25 cellular contexts compared by ENCODE assay signal in the genomic region with DNA sequence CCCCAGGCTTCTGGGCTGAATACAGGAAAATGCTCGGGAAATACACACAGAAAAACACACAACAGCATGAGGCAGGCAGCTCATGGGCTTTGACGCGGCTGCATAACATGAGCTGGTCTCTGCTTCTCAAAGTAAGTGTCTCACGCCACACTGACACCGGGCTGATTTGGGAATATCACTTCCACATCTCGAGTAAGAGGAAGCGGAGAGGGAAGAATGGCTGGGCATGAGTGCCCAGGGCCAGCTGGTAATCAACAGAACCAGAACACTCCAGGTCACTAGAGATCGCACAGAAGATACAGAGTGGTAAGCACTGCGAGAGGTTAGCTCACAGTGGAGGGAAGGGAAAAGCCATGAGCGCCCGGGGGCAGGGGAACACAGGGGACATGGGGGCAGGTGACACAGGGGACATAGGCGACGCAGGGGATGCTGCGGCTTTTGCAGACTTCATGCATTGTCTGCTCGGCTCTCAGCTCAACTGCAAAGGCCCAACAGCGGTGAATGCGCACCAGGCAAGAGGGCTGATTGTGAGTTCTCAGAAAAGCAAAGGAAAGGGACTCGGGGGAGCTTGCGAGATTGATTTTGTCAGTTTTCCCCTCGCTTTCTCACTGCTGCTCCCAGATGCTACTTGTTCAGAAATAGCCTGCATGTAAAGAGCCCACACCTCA.
DNase-seq lines count a peak whose midpoint lies in the region; ATAC-seq and TF ChIP-seq lines count a peak whose summit lies in the region.
"Had no signal": no experiment of that assay in that cellular context is flagged by ENCODE, and none has a peak within 500 bp of the region (broad histone marks: within the 10 kb centered on the region; RNA-seq: fewer than 3 reads in every experiment).

No MANE protein-coding gene starts in this region.

- H3K27ac Mint-ChIP-seq in activated B cell treated with CpG ODN at 0.5 μM for 24 hours (peak overlapping the region; percentile 37), memory B cell (peak overlapping the region; percentile 79)
- no peak overlapping the region for H3K27ac Mint-ChIP-seq in activated CD4-positive, alpha-beta T cell treated with anti-CD3 and anti-CD28 coated beads, Interleukin-2, amount 10 ng/mL, durations not matched to agents 24 days and 14 days
- no peak overlapping the region for H3K27ac Mint-ChIP-seq in activated T-helper 2 cell treated with anti-CD3 and anti-CD28 coated beads, Interferon-gamma antibody, Interleukin-2, Interleukin-4, amounts not matched to agents 10 μg/mL and 5 μg/mL and 100 μg/mL, durations not matched to agents 14 hours and 24 hours and 36 hours
- H3K27ac Mint-ChIP-seq: activated CD4-positive, alpha-beta memory T cell treated with anti-CD3 and anti-CD28 coated beads for 36 hours had no signal

- POLR2A ChIA-PET in activated B cell treated with CpG ODN at 0.5 μM for 24 hours (lab: Charles Lee): interaction anchor here (0.6 to 0.9 kb wide), 2 partner anchors 63 to 69 kb away, joined by 3 read pairs; no protein-coding TSS in a partner anchor

- H3K4me3 ChIP-seq in heart left ventricle (no peak overlapping the region), upper lobe of right lung (no peak overlapping the region), transverse colon (no peak overlapping the region)
- H3K4me3 ChIP-seq: A549, BLaER1, PC-9, psoas muscle, SJSA1, thyroid gland had no signal

- H3K36me3 ChIP-seq in heart left ventricle: no peaks in the 10 kb centered on the region
- H3K36me3 ChIP-seq in upper lobe of right lung: no peaks in the 10 kb centered on the region
- no peaks in the 10 kb centered on the region for H3K36me3 ChIP-seq in transverse colon
- H3K36me3 ChIP-seq: BLaER1, SJSA1, thyroid gland had no signal

- no peak overlapping the region for H3K4me3 Mint-ChIP-seq in activated B cell treated with CpG ODN at 0.5 μM for 24 hours
- no peak overlapping the region for H3K4me3 Mint-ChIP-seq in memory B cell
- H3K4me3 Mint-ChIP-seq in activated CD4-positive, alpha-beta T cell treated with anti-CD3 and anti-CD28 coated beads, Interleukin-2, amount 10 ng/mL, durations not matched to agents 24 days and 14 days: no peak overlapping the region
- H3K4me3 Mint-ChIP-seq in activated T-helper 2 cell treated with anti-CD3 and anti-CD28 coated beads, Interferon-gamma antibody, Interleukin-2, Interleukin-4, amounts not matched to agents 10 μg/mL and 5 μg/mL and 100 μg/mL, durations not matched to agents 14 hours and 24 hours and 36 hours (ENCODE audit: low read depth): no peak overlapping the region
- H3K4me3 Mint-ChIP-seq: activated CD4-positive, alpha-beta memory T cell treated with anti-CD3 and anti-CD28 coated beads for 36 hours; neural crest cell had no signal

- H3K9me3 ChIP-seq in heart left ventricle: no peaks in the 10 kb centered on the region
- H3K9me3 ChIP-seq in upper lobe of right lung: no peaks in the 10 kb centered on the region
- H3K9me3 ChIP-seq in transverse colon: no peaks in the 10 kb centered on the region
- H3K9me3 ChIP-seq: A549, BLaER1, psoas muscle, SJSA1, thyroid gland had no signal

- WGBS in heart left ventricle, 4 donors: 84 to 89% (median 88%) methylated on average over 20 of the region's 20 CpGs
- 86 to 96% methylated on average over 15 to 20 of the region's 20 CpGs for WGBS in transverse colon (ENCODE audit: low coverage in 1 of 2), 2 donors

- ATAC-seq in Right ventricle myocardium inferior (peak; percentile 14), heart left ventricle (no peak), activated B cell treated with CpG ODN at 0.5 μM for 24 hours (ENCODE audit: low read depth) (no peak), memory B cell (ENCODE audit: low read depth) (no peak), upper lobe of right lung (peak; percentile 50)
- ATAC-seq: A549, left lobe of liver, psoas muscle had no signal

- peak overlapping the region in 1 of 12 donors; percentile 73 for H3K27ac ChIP-seq in heart left ventricle
- H3K27ac ChIP-seq in upper lobe of right lung: no peak overlapping the region
- H3K27ac ChIP-seq in transverse colon: no peak overlapping the region
- H3K27ac ChIP-seq: A549, BLaER1, PC-9, psoas muscle, SJSA1, thyroid gland had no signal

- CTCF ChIA-PET in activated B cell treated with CpG ODN at 0.5 μM for 24 hours (lab: Charles Lee): interaction anchor here (1.2 to 1.7 kb wide), 3 partner anchors 8 to 221 kb away, joined by 5 to 6 read pairs (median 5); no protein-coding TSS in a partner anchor

- intact Hi-C loops in Right ventricle myocardium inferior (cut with DNase I): no loop called here
- intact Hi-C loops in heart left ventricle (cut with DNase I): no loop called here
- intact Hi-C loops in activated B cell treated with CpG ODN at 0.5 μM for 24 hours (cut with micrococcal nuclease): no loop called here
- intact Hi-C loops in upper lobe of right lung (cut with DNase I): no loop called here
- intact Hi-C loops in activated CD4-positive, alpha-beta T cell treated with anti-CD3 and anti-CD28 coated beads, Interleukin-2, amount 10 ng/mL, durations not matched to agents 24 days and 14 days (cut with micrococcal nuclease): no loop called here
- intact Hi-C loops in transverse colon (cut with DNase I; ENCODE audit: low total_unique reads): no loop called here
- intact Hi-C loops in activated T-helper 2 cell treated with anti-CD3 and anti-CD28 coated beads, Interferon-gamma antibody, Interleukin-2, Interleukin-4, amounts not matched to agents 10 μg/mL and 5 μg/mL and 100 μg/mL, durations not matched to agents 14 hours and 24 hours and 36 hours (cut with micrococcal nuclease): no loop called here

- H3K27me3 ChIP-seq in heart left ventricle (no peaks in the 10 kb centered on the region), upper lobe of right lung (no peaks in the 10 kb centered on the region), transverse colon (no peaks in the 10 kb centered on the region)
- H3K27me3 ChIP-seq: BLaER1, thyroid gland had no signal

- no peak for TF ChIP-seq POLR2A in heart left ventricle (IDR thresholded peaks at IDR 0.05)
- no peak for TF ChIP-seq POLR2A in transverse colon (IDR thresholded peaks at IDR 0.05)

- DNase-seq in Right ventricle myocardium inferior (ENCODE audit: missing footprints) (no peak), heart left ventricle (no peak), activated B cell treated with CpG ODN at 0.5 μM for 24 hours (no peak), memory B cell (ENCODE audit: low spot score in 2 of 2) (no peak), upper lobe of right lung (no peak), transverse colon (no peak)
- DNase-seq in activated CD4-positive, alpha-beta T cell treated with anti-CD3 and anti-CD28 coated beads, Interleukin-2, amount 10 ng/mL, durations not matched to agents 24 days and 14 days: no peak
- DNase-seq in activated T-helper 2 cell treated with anti-CD3 and anti-CD28 coated beads, Interferon-gamma antibody, Interleukin-2, Interleukin-4, amounts not matched to agents 10 μg/mL and 5 μg/mL and 100 μg/mL, durations not matched to agents 14 hours and 24 hours and 36 hours (ENCODE audit: low spot score): no peak
- DNase-seq: activated CD4-positive, alpha-beta memory T cell treated with anti-CD3 and anti-CD28 coated beads for 36 hours; activated CD4-positive, CD25-positive, alpha-beta regulatory T cell; activated naive CD4-positive, alpha-beta T cell; activated T-cell treated with anti-CD3 and anti-CD28 coated beads, Interleukin-2, amount 50 U/mL, for 1 hour; cortex of kidney; GOT3; NCI-H1105 treated with DMSO at 0.1 percent for 48 hours; NCI-H2081; NCI-H446 treated with DMSO at 0.1 percent for 48 hours; PC-9; psoas muscle; thyroid gland had no signal

- no peaks in the 10 kb centered on the region for H3K9me3 Mint-ChIP-seq in activated B cell treated with CpG ODN at 0.5 μM for 24 hours
- H3K9me3 Mint-ChIP-seq in memory B cell: no peaks in the 10 kb centered on the region
- H3K9me3 Mint-ChIP-seq in activated CD4-positive, alpha-beta T cell treated with anti-CD3 and anti-CD28 coated beads, Interleukin-2, amount 10 ng/mL, durations not matched to agents 24 days and 14 days: no peaks in the 10 kb centered on the region
- no peaks in the 10 kb centered on the region for H3K9me3 Mint-ChIP-seq in activated T-helper 2 cell treated with anti-CD3 and anti-CD28 coated beads, Interferon-gamma antibody, Interleukin-2, Interleukin-4, amounts not matched to agents 10 μg/mL and 5 μg/mL and 100 μg/mL, durations not matched to agents 14 hours and 24 hours and 36 hours
- H3K9me3 Mint-ChIP-seq: activated CD4-positive, alpha-beta memory T cell treated with anti-CD3 and anti-CD28 coated beads for 36 hours; neural crest cell had no signal

- H3K27me3 Mint-ChIP-seq in activated B cell treated with CpG ODN at 0.5 μM for 24 hours (no peaks in the 10 kb centered on the region), memory B cell (peaks cover 3% of the 10 kb centered on the region)
- peaks cover 17% of the 10 kb centered on the region for H3K27me3 Mint-ChIP-seq in activated CD4-positive, alpha-beta T cell treated with anti-CD3 and anti-CD28 coated beads, Interleukin-2, amount 10 ng/mL, durations not matched to agents 24 days and 14 days
- H3K27me3 Mint-ChIP-seq in activated T-helper 2 cell treated with anti-CD3 and anti-CD28 coated beads, Interferon-gamma antibody, Interleukin-2, Interleukin-4, amounts not matched to agents 10 μg/mL and 5 μg/mL and 100 μg/mL, durations not matched to agents 14 hours and 24 hours and 36 hours (ENCODE audit: low read depth): peaks cover 6% of the 10 kb centered on the region
- H3K27me3 Mint-ChIP-seq: activated CD4-positive, alpha-beta memory T cell treated with anti-CD3 and anti-CD28 coated beads for 36 hours had no signal

- TF ChIP-seq EP300 in transverse colon (IDR thresholded peaks at IDR 0.05; ENCODE audit: low read depth): no peak

- TF ChIP-seq CTCF in heart left ventricle (IDR thresholded peaks at IDR 0.05): no peak
- TF ChIP-seq CTCF in activated B cell treated with CpG ODN at 0.5 μM for 24 hours (IDR thresholded peaks at IDR 0.05): no peak
- TF ChIP-seq CTCF in upper lobe of right lung (IDR thresholded peaks at IDR 0.05): no peak
- TF ChIP-seq CTCF in transverse colon (IDR thresholded peaks at IDR 0.05): no peak

- H3K4me1 Mint-ChIP-seq in activated B cell treated with CpG ODN at 0.5 μM for 24 hours (peaks cover 27% of the 10 kb centered on the region), memory B cell (peaks cover 20% of the 10 kb centered on the region)
- peaks cover 4% of the 10 kb centered on the region for H3K4me1 Mint-ChIP-seq in activated CD4-positive, alpha-beta T cell treated with anti-CD3 and anti-CD28 coated beads, Interleukin-2, amount 10 ng/mL, durations not matched to agents 24 days and 14 days
- peaks cover 7% of the 10 kb centered on the region for H3K4me1 Mint-ChIP-seq in activated T-helper 2 cell treated with anti-CD3 and anti-CD28 coated beads, Interferon-gamma antibody, Interleukin-2, Interleukin-4, amounts not matched to agents 10 μg/mL and 5 μg/mL and 100 μg/mL, durations not matched to agents 14 hours and 24 hours and 36 hours (ENCODE audit: low read depth)

- H3K36me3 Mint-ChIP-seq in activated B cell treated with CpG ODN at 0.5 μM for 24 hours (ENCODE audit: low read depth) (no peaks in the 10 kb centered on the region), memory B cell (peaks cover 2% of the 10 kb centered on the region)
- H3K36me3 Mint-ChIP-seq in activated CD4-positive, alpha-beta T cell treated with anti-CD3 and anti-CD28 coated beads, Interleukin-2, amount 10 ng/mL, durations not matched to agents 24 days and 14 days (ENCODE audit: low read depth): no peaks in the 10 kb centered on the region
- H3K36me3 Mint-ChIP-seq in activated T-helper 2 cell treated with anti-CD3 and anti-CD28 coated beads, Interferon-gamma antibody, Interleukin-2, Interleukin-4, amounts not matched to agents 10 μg/mL and 5 μg/mL and 100 μg/mL, durations not matched to agents 14 hours and 24 hours and 36 hours (ENCODE audit: low read depth): no peaks in the 10 kb centered on the region
- H3K36me3 Mint-ChIP-seq: activated CD4-positive, alpha-beta memory T cell treated with anti-CD3 and anti-CD28 coated beads for 36 hours had no signal

- in situ Hi-C loops in transverse colon (cut with MboI; ENCODE audit: low pct_ligation_motif_present in 1 of 4, low pct_unique_long_range_greater_than_20kb in 1 of 4, low sequenced_read_pairs in 3 of 4): loop anchor here (10.0 to 25.0 kb wide), 4 partner anchors 179 to 671 kb away; a partner anchor contains a TSS

- H3K4me1 ChIP-seq in heart left ventricle (peaks cover 0 to 28% (median 0%) of the 10 kb centered on the region in 12 donors), upper lobe of right lung (peaks cover 4% of the 10 kb centered on the region), transverse colon (no peaks in the 10 kb centered on the region)
- H3K4me1 ChIP-seq: A549, psoas muscle had no signal

Comparison
In these comparisons a context has a peak if more than half of its experiments do, and no peak if none do; other contexts are left out.
1. ATAC-seq: peak in Right ventricle myocardium inferior (single experiment) and upper lobe of right lung (single experiment); none in heart left ventricle (0 of 4), activated B cell treated with CpG ODN at 0.5 μM for 24 hours (single experiment) and memory B cell (single experiment).
2. H3K27ac Mint-ChIP-seq: peak in activated B cell treated with CpG ODN at 0.5 μM for 24 hours (single experiment) and memory B cell (single experiment); none in activated CD4-positive, alpha-beta T cell treated with anti-CD3 and anti-CD28 coated beads, Interleukin-2, amount 10 ng/mL, durations not matched to agents 24 days and 14 days (single experiment) and activated T-helper 2 cell treated with anti-CD3 and anti-CD28 coated beads, Interferon-gamma antibody, Interleukin-2, Interleukin-4, amounts not matched to agents 10 μg/mL and 5 μg/mL and 100 μg/mL, durations not matched to agents 14 hours and 24 hours and 36 hours (single experiment).